Comparison of ENCODE assay signal across 1 cellular context in the genomic region with DNA sequence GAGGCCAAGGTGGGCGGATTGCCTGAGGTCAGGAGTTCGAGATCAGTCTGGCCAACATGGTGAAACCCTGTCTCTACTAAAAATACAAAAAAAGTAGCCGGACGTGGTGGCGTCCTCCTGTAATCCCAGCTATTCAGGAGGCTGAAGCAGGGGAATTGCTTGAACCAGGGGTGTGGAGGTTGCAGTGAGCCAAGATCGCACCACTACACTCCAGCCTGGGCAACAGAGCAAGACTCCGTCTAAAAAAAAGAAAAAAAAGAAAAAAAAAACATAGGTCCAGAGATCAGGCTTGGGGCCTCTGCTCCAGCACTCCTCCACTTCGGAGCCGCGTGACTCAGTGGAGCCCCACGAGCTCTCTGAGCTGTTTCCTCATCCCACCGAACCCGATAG. TPM values are rescaled to one million over a fixed set of nuclear protein-coding genes. Genes with fewer than 3 reads are reported as not detected.
"Had no signal": no experiment of that assay in that cellular context is flagged by ENCODE, and none has a peak within 500 bp of the region (broad histone marks: within the 10 kb centered on the region; RNA-seq: fewer than 3 reads in every experiment).

No MANE protein-coding gene starts in this region.

RNA-seq across cellular contexts. Expression of a gene that starts 2.6 kb away (rescaled TPM):
- total RNA-seq: natural killer cell treated with Interleukin-12 subunit alpha and Interleukin-12 subunit beta and Interleukin-15 and Interleukin-18, amount 100 ng/mL, for 72 hours had no signal
